20 cellular contexts compared by ENCODE assay signal in genomic region chr12:101027200-101027599, GRCh38.
"Had no signal": no experiment of that assay in that cellular context is flagged by ENCODE, and none has a peak within 500 bp of the region (broad histone marks: within the 10 kb centered on the region; RNA-seq: fewer than 3 reads in every experiment).

No MANE protein-coding gene starts in this region.

- H3K4me3 ChIP-seq: body of pancreas, esophagus muscularis mucosa, prostate gland, transverse colon, vagina had no signal

- H3K27me3 ChIP-seq: body of pancreas, esophagus muscularis mucosa, transverse colon, vagina had no signal

- H3K27ac ChIP-seq: body of pancreas, esophagus muscularis mucosa, prostate gland, transverse colon, vagina had no signal

- H3K4me1 Mint-ChIP-seq: activated naive CD8-positive, alpha-beta T cell treated with anti-CD3 and anti-CD28 coated beads for 36 hours; nephron had no signal

- ATAC-seq: activated CD8-positive, alpha-beta T cell treated with anti-CD3 and anti-CD28 coated beads for 36 hours; activated T-cell treated with anti-CD3 and anti-CD28 coated beads, Interleukin-2, amount 50 U/mL, for 72 hours; body of pancreas; right cardiac atrium; stimulated activated naive CD8-positive, alpha-beta T cell treated with anti-CD3 and anti-CD28 coated beads, Interleukin-15, Interleukin-2, amounts not matched to agents 100 U/mL and 50 U/mL, for 24 hours had no signal

- H3K36me3 Mint-ChIP-seq: activated naive CD8-positive, alpha-beta T cell treated with anti-CD3 and anti-CD28 coated beads for 36 hours had no signal

- H3K4me1 ChIP-seq: body of pancreas, esophagus muscularis mucosa, prostate gland, transverse colon, vagina had no signal

- DNase-seq: activated CD4-positive, alpha-beta T cell treated with anti-CD3 and anti-CD28 coated beads for 48 hours; activated CD8-positive, alpha-beta T cell treated with anti-CD3 and anti-CD28 coated beads for 36 hours; activated gamma-delta T cell treated with Interleukin-2 at 50 U/mL for 16 hours; activated naive CD8-positive, alpha-beta T cell treated with anti-CD3 and anti-CD28 coated beads for 36 hours; activated T-cell treated with anti-CD3 and anti-CD28 coated beads, Interleukin-2, amount 50 U/mL, for 72 hours; amygdala; body of pancreas; caudate nucleus; hypothalamus; mesenchymal stem cell; small intestine; stimulated activated CD4-positive, alpha-beta T cell treated with anti-CD3 and anti-CD28 coated beads, Interleukin-4, amount 100 ng/mL, for 4 hours; stimulated activated naive CD8-positive, alpha-beta T cell treated with anti-CD3 and anti-CD28 coated beads, Interleukin-15, Interleukin-2, amounts not matched to agents 100 U/mL and 50 U/mL, for 24 hours; transverse colon had no signal

- H3K9me3 ChIP-seq: body of pancreas, prostate gland, transverse colon had no signal

- FAIRE-seq: colon, small intestine had no signal

- H3K27ac Mint-ChIP-seq: activated CD8-positive, alpha-beta T cell treated with anti-CD3 and anti-CD28 coated beads for 36 hours; activated naive CD8-positive, alpha-beta T cell treated with anti-CD3 and anti-CD28 coated beads for 36 hours; activated T-cell treated with anti-CD3 and anti-CD28 coated beads, Interleukin-2, amount 50 U/mL, for 72 hours; nephron had no signal

- H3K4me3 Mint-ChIP-seq: activated CD8-positive, alpha-beta T cell treated with anti-CD3 and anti-CD28 coated beads for 36 hours; activated naive CD8-positive, alpha-beta T cell treated with anti-CD3 and anti-CD28 coated beads for 36 hours; activated T-cell treated with anti-CD3 and anti-CD28 coated beads, Interleukin-2, amount 50 U/mL, for 72 hours; nephron had no signal

- H3K27me3 Mint-ChIP-seq: activated CD8-positive, alpha-beta T cell treated with anti-CD3 and anti-CD28 coated beads for 36 hours; activated naive CD8-positive, alpha-beta T cell treated with anti-CD3 and anti-CD28 coated beads for 36 hours had no signal

- H3K36me3 ChIP-seq: esophagus muscularis mucosa, prostate gland, transverse colon, vagina had no signal
